ENCODE assay signal across 11 cellular contexts in the genomic region with DNA sequence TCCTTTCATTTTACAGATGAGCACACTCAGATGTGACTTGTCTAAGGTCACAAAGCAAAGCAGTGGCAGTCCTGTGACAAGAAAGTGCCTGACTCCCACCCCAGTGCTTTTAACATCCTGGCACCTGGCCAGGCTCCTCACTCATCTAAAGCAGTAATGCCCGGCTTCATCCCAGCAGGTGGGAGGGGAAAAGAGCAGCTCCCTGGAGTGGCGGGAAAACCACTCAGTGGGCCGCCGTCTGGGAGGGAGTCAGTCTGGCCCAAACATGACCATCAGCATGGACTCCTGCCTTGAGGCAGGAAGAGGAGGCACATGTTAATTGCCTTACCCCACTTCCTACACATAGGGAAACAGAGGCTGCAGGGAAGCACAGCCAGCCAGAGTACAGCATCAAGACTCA. TPM values are rescaled to one million over a fixed set of nuclear protein-coding genes. Genes with fewer than 3 reads are reported as not detected.
DNase-seq lines count a peak whose midpoint lies in the region; ATAC-seq, FAIRE-seq and TF ChIP-seq lines count a peak whose summit lies in the region.
"Had no signal": no experiment of that assay in that cellular context is flagged by ENCODE, and none has a peak within 500 bp of the region (broad histone marks: within the 10 kb centered on the region; RNA-seq: fewer than 3 reads in every experiment).

No MANE protein-coding gene starts in this region.

- in situ Hi-C loops in mammary epithelial cell (cut with MboI; ENCODE audit: low sequenced_read_pairs in 2 of 2), result no loop called here

- no peaks in the 10 kb centered on the region for H3K27me3 ChIP-seq in mammary epithelial cell (ENCODE audit: insufficient read depth, low read length)
- H3K27me3 ChIP-seq: Peyer's patch had no signal

- ATAC-seq in GM21367 (IDR thresholded peaks at IDR 0.05; ENCODE audit: unreplicated experiment) (no peak), GM21786 (IDR thresholded peaks at IDR 0.05; ENCODE audit: unreplicated experiment) (no peak), GM19324 (IDR thresholded peaks at IDR 0.05; ENCODE audit: low FRiP score, unreplicated experiment) (no peak)

- intact Hi-C loops in mammary epithelial cell (cut with micrococcal nuclease), result no loop called here

- WGBS in mammary epithelial cell (ENCODE audit: low coverage, missing lambda C conversion rate), result 50% methylated on average over 4 of the region's 4 CpGs

- H3K4me2 ChIP-seq in mammary epithelial cell (ENCODE audit: insufficient read depth, low read depth, low read length), result no peak overlapping the region

- DNase-seq in DMS153 (lab: John Stamatoyannopoulos, UW) (peak; percentile 72), NAMALWA (ENCODE audit: low spot score) (peak; percentile 68), RCC 7860 (ENCODE audit: low spot score) (peak; percentile 17), left kidney (ENCODE audit: low read depth, low spot score) (peak; percentile 40), mammary epithelial cell (no peak)
- DNase-seq: hippocampal formation had no signal

- dilution Hi-C loops in mammary epithelial cell (cut with HindIII; ENCODE audit: low sequenced_read_pairs), result no loop called here

- CTCF ChIA-PET in mammary epithelial cell (lab: Charles Lee; ENCODE audit: low non-redundant PET), result no interaction called here

- H4K20me1 ChIP-seq in mammary epithelial cell (ENCODE audit: insufficient read depth, low read length), result no peaks in the 10 kb centered on the region

- no peak overlapping the region for H3K9ac ChIP-seq in mammary epithelial cell (ENCODE audit: insufficient read depth, low read length)
- H3K9ac ChIP-seq: parathyroid adenoma had no signal

- no peak for FAIRE-seq in RCC 7860 (lab: Jason Lieb, UNC)

- H3K4me3 ChIP-seq in mammary epithelial cell (replicated peaks in 1 of 3; ENCODE audit: insufficient read depth in 1 of 3, low read depth in 2 of 3, low read length in 3 of 3), result no peak overlapping the region

- peaks cover 79% of the 10 kb centered on the region for H3K79me2 ChIP-seq in mammary epithelial cell (ENCODE audit: insufficient read depth, low read length)

- no peaks in the 10 kb centered on the region for H3K36me3 ChIP-seq in mammary epithelial cell (ENCODE audit: insufficient read depth, low read length)
- H3K36me3 ChIP-seq: Peyer's patch had no signal

- no peak overlapping the region for H3K27ac ChIP-seq in mammary epithelial cell (ENCODE audit: insufficient read depth, low read depth, low read length)
- H3K27ac ChIP-seq: parathyroid adenoma had no signal

- H3K9me3 ChIP-seq in mammary epithelial cell (replicated peaks; ENCODE audit: insufficient read depth, low read length), result no peaks in the 10 kb centered on the region
- H3K9me3 ChIP-seq: Peyer's patch had no signal

- no peak overlapping the region for H2AFZ ChIP-seq in mammary epithelial cell (ENCODE audit: low read depth, low read length)
- H2AFZ ChIP-seq: parathyroid adenoma had no signal

- peaks cover 37% of the 10 kb centered on the region for H3K4me1 ChIP-seq in mammary epithelial cell (ENCODE audit: insufficient read depth, low read length)

- no peak for TF ChIP-seq CTCF in mammary epithelial cell (conservative IDR thresholded peaks at IDR 0.05 in 1 of 2, IDR thresholded peaks at IDR 0.05 in 1 of 2; ENCODE audit: extremely low read depth in 1 of 2, insufficient read depth in 1 of 2, low read depth in 1 of 2, low read length in 2 of 2)

- no TSS peak for BruUV-seq in mammary epithelial cell (replicated peaks; lab: Mats Ljungman, UMichigan)

RNA-seq across cellular contexts. Expression of a gene that starts 2.6 kb away (rescaled TPM):
- total RNA-seq in mammary epithelial cell, result 10 to 100 TPM in 1 of 2 donors, 1 to 10 TPM in 1; 3.0 to 36.4 TPM
- 6.4 TPM for polyA plus RNA-seq in mammary epithelial cell
- 14.0 TPM for polyA minus RNA-seq in mammary epithelial cell

RNA-seq across cellular contexts. Expression of a gene that starts 7.0 kb away (rescaled TPM):
- 100 to 1,000 TPM; 150 to 218 TPM for total RNA-seq in mammary epithelial cell
- polyA plus RNA-seq in mammary epithelial cell, result 426 TPM
- 235 TPM for polyA minus RNA-seq in mammary epithelial cell

RNA-seq across cellular contexts. Expression of a gene that starts 15.4 kb away (rescaled TPM):
- total RNA-seq in mammary epithelial cell, result 10 to 100 TPM in 1 of 2 donors, 1 to 10 TPM in 1; 3.3 to 30.4 TPM
- polyA plus RNA-seq in mammary epithelial cell, result 16.2 TPM
- polyA minus RNA-seq in mammary epithelial cell, result 12.8 TPM

RNA-seq across cellular contexts. Expression of a gene that starts 40.5 kb away (rescaled TPM):
- total RNA-seq in mammary epithelial cell, result 10 to 100 TPM; 30.3 to 51.0 TPM
- polyA plus RNA-seq in mammary epithelial cell, result 21.9 TPM
- 34.6 TPM for polyA minus RNA-seq in mammary epithelial cell

RNA-seq across cellular contexts. Expression of a gene that starts 53.8 kb away (rescaled TPM):
- 10 to 100 TPM; 34.6 to 55.7 TPM for total RNA-seq in mammary epithelial cell
- polyA plus RNA-seq in mammary epithelial cell, result 26.7 TPM
- polyA minus RNA-seq in mammary epithelial cell, result 65.1 TPM
